ENCODE assay signal across 10 cellular contexts in genomic region chr17:82866521-82867214, GRCh38. TPM values are rescaled to one million over a fixed set of nuclear protein-coding genes. Genes with fewer than 3 reads are reported as not detected.
DNase-seq lines count a peak whose midpoint lies in the region; ATAC-seq, FAIRE-seq and TF ChIP-seq lines count a peak whose summit lies in the region.
"Had no signal": no experiment of that assay in that cellular context is flagged by ENCODE, and none has a peak within 500 bp of the region (broad histone marks: within the 10 kb centered on the region; RNA-seq: fewer than 3 reads in every experiment).

No MANE protein-coding gene starts in this region.

- H3K4me1 ChIP-seq in SJCRH30 (peaks cover 60% of the 10 kb centered on the region), gastroesophageal sphincter (peaks cover 0 to 42% (median 4%) of the 10 kb centered on the region in 3 donors), skeletal muscle satellite cell (ENCODE audit: control insufficient read depth, insufficient read depth, low read length) (peaks cover 39% of the 10 kb centered on the region), kidney (ENCODE audit: control insufficient read depth in 1 of 2, insufficient read depth in 1 of 2, low read depth in 1 of 2, low read length in 2 of 2) (peaks cover 0 to 5% of the 10 kb centered on the region in 2 donors)

- peak overlapping the region; percentile 37 for H3K4me2 ChIP-seq in skeletal muscle satellite cell (ENCODE audit: low read length)

- TF ChIP-seq POLR2A in gastroesophageal sphincter (IDR thresholded peaks at IDR 0.05): no peak

- TF ChIP-seq EP300 in gastroesophageal sphincter (IDR thresholded peaks at IDR 0.05): no peak

- no peak overlapping the region for H3K4me3 ChIP-seq in H7 (ENCODE audit: insufficient read depth, low read depth, low read length)
- no peak overlapping the region for H3K4me3 ChIP-seq in SJCRH30
- no peak overlapping the region for H3K4me3 ChIP-seq in gastroesophageal sphincter
- no peak overlapping the region for H3K4me3 ChIP-seq in skeletal muscle satellite cell (ENCODE audit: low read length)
- no peak overlapping the region for H3K4me3 ChIP-seq in kidney (ENCODE audit: low read length in 2 of 2)

- ATAC-seq in gastroesophageal sphincter: peak; percentile 74
- no peak for ATAC-seq in GM21528 (IDR thresholded peaks at IDR 0.05; ENCODE audit: low FRiP score, unreplicated experiment)

- peak; percentile 54 for DNase-seq in H7
- DNase-seq in SJCRH30: peak; percentile 98 to 99
- no peak for DNase-seq in NCI-H526 treated with DMSO at 0.1 percent for 48 hours (lab: John Stamatoyannopoulos, UW)
- no peak for DNase-seq in kidney
- no peak for DNase-seq in ACHN
- DNase-seq: midbrain had no signal

- H3K9ac ChIP-seq in skeletal muscle satellite cell (ENCODE audit: low read depth, low read length) (peak overlapping the region; percentile 69), kidney (ENCODE audit: low read length in 2 of 2) (no peak overlapping the region)

- in situ Hi-C loops in ACHN (cut with HindIII; ENCODE audit: low pct_ligation_motif_present, low pct_unique_long_range_greater_than_20kb, low sequenced_read_pairs): no loop called here

- intact Hi-C loops in kidney (cut with DNase I): no loop called here

- TF ChIP-seq CTCF in gastroesophageal sphincter (IDR thresholded peaks at IDR 0.05) (no peak), kidney (IDR thresholded peaks at IDR 0.05; ENCODE audit: borderline replicate concordance, extremely low read depth, insufficient read depth) (no peak)

- FAIRE-seq in kidney (lab: Jason Lieb, UNC): no peak

- WGBS in gastroesophageal sphincter (ENCODE audit: low coverage in 1 of 2), 2 donors: 60% methylated on average over 4 of the region's 14 CpGs; no CpG with 5 or more reads in 1 of the 2 donors

- H3K27ac ChIP-seq in SJCRH30 (peak overlapping the region; percentile 93), gastroesophageal sphincter (peak overlapping the region in 3 of 4 donors; percentile 42 to 61 (median 46)), kidney (ENCODE audit: low read depth in 2 of 2, low read length in 2 of 2) (no peak overlapping the region)

- H3K27me3 ChIP-seq in H7 (ENCODE audit: control insufficient read depth, insufficient read depth, low read length) (no peaks in the 10 kb centered on the region), SJCRH30 (no peaks in the 10 kb centered on the region), gastroesophageal sphincter (no peaks in the 10 kb centered on the region), skeletal muscle satellite cell (ENCODE audit: control insufficient read depth, insufficient read depth, low read length) (no peaks in the 10 kb centered on the region)

- H3K36me3 ChIP-seq in H7 (replicated peaks; ENCODE audit: control insufficient read depth, insufficient read depth, low read length) (peaks cover 6% of the 10 kb centered on the region), SJCRH30 (peaks cover 18% of the 10 kb centered on the region), gastroesophageal sphincter (peaks cover 0 to 28% of the 10 kb centered on the region in 2 donors), skeletal muscle satellite cell (ENCODE audit: insufficient read depth, low read length) (peaks cover 9% of the 10 kb centered on the region), kidney (ENCODE audit: control insufficient read depth in 1 of 2, insufficient read depth in 2 of 2, low read length in 2 of 2) (peaks cover 3 to 5% of the 10 kb centered on the region in 2 donors)

- H3K9me3 ChIP-seq in SJCRH30 (replicated peaks) (no peaks in the 10 kb centered on the region), gastroesophageal sphincter (no peaks in the 10 kb centered on the region), skeletal muscle satellite cell (replicated peaks; ENCODE audit: low read length) (no peaks in the 10 kb centered on the region), kidney (ENCODE audit: control insufficient read depth in 1 of 2, low read length in 2 of 2) (no peaks in the 10 kb centered on the region)

RNA-seq across cellular contexts. Expression of gene ZNF750, which starts 26.8 kb away (rescaled TPM):
- not detected in 2 replicates for total RNA-seq in H7 (2014; rRNA removed; shearing (Covaris generic))
- not detected in 2 replicates for total RNA-seq in SJCRH30 (2014; rRNA removed; shearing (Covaris generic))
- total RNA-seq in gastroesophageal sphincter: 1 to 10 TPM in 2 of 4 donors, under 1 TPM in 1, not detected in 1; 0.46 to 1.6 (median 1.1) TPM
- not detected in 2 replicates for total RNA-seq in skeletal muscle satellite cell (2012; rRNA removed)
- 0.25 TPM for total RNA-seq in kidney
- 0.30 TPM for polyA plus RNA-seq in kidney (ENCODE audit: insufficient read depth, low read depth, low replicate concordance)
- total RNA-seq: subcutaneous adipose tissue had no signal

Comparison
In these comparisons a context has a peak if more than half of its experiments do, and no peak if none do; other contexts are left out.
1. DNase-seq: peak in H7 (single experiment) and SJCRH30 (2 of 2); none in NCI-H526 treated with DMSO at 0.1 percent for 48 hours (single experiment), kidney (single experiment) and ACHN (single experiment).
2. H3K27ac ChIP-seq: peak in SJCRH30 (single experiment) and gastroesophageal sphincter (3 of 4); none in kidney (0 of 2).